In the genomic region with DNA sequence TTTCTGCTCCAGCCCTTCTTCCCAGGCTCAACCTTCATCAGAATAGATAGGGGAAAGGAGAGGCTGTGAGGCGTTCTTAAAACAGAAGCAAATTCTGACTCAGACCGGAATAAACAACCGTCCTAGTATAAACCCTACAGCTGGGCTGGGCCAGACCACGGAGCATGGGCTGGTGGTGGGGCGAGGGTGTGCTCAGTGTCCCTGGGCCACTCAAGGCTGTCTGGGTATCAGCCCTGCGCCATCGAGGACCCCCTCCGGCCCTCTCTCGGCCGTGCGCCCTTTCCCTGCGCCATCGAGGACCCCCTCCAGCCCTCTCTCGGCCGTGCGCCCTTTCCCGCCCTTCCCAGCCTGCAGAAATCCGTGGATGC, we compare ENCODE assay signal across 7 cellular contexts. TPM values are rescaled to one million over a fixed set of nuclear protein-coding genes. Genes with fewer than 3 reads are reported as not detected.
A peak's percentile ranks its signal among the peaks of the same experiment; 100 is the strongest.
DNase-seq lines count a peak whose midpoint lies in the region; ATAC-seq and TF ChIP-seq lines count a peak whose summit lies in the region.

No MANE protein-coding gene starts in this region.

- peak overlapping the region; percentile 68 to 79 (median 75) for H3K4me3 Mint-ChIP-seq in T-cell

- ATAC-seq in GM21786 (IDR thresholded peaks at IDR 0.05; ENCODE audit: unreplicated experiment) (peak; percentile 56), T-cell (replicated peaks in 1 of 4) (peak; percentile 7 to 54 (median 34)), foreskin keratinocyte (peak; percentile 58)

- peaks cover 14 to 24% (median 14%) of the 10 kb centered on the region in 3 donors for H3K4me1 Mint-ChIP-seq in T-cell

- H3K9ac ChIP-seq in rectal smooth muscle tissue (ENCODE audit: low read length): no peak overlapping the region

- no peaks in the 10 kb centered on the region for H3K9me3 ChIP-seq in SJCRH30 (replicated peaks)

- H3K4me1 ChIP-seq in foreskin keratinocyte (peaks cover 8% of the 10 kb centered on the region), rectal smooth muscle tissue (ENCODE audit: control insufficient read depth, insufficient read depth, low read length) (peaks cover 6% of the 10 kb centered on the region), SJCRH30 (no peaks in the 10 kb centered on the region)

- H3K27me3 ChIP-seq in foreskin keratinocyte (no peaks in the 10 kb centered on the region), rectal smooth muscle tissue (ENCODE audit: control insufficient read depth, insufficient read depth, low read length) (no peaks in the 10 kb centered on the region), SJCRH30 (no peaks in the 10 kb centered on the region)

- no peaks in the 10 kb centered on the region for H3K27me3 Mint-ChIP-seq in T-cell

- H3K9me3 Mint-ChIP-seq in T-cell: no peaks in the 10 kb centered on the region

- H3K36me3 ChIP-seq in rectal smooth muscle tissue (ENCODE audit: control insufficient read depth, insufficient read depth, low read length) (peaks cover 43% of the 10 kb centered on the region), SJCRH30 (peaks cover 90% of the 10 kb centered on the region)

- DNase-seq in T-cell: no peak
- peak in 1 of 2 donors; percentile 27 for DNase-seq in foreskin keratinocyte
- DNase-seq in NCI-H345 treated with DMSO at 0.1 percent for 48 hours (lab: John Stamatoyannopoulos, UW; ENCODE audit: unreplicated experiment): no peak
- DNase-seq in NCI-H1436 treated with DMSO at 0.1 percent for 48 hours (lab: John Stamatoyannopoulos, UW): no peak
- no peak for DNase-seq in SJCRH30

- H3K27ac ChIP-seq in foreskin keratinocyte (no peak overlapping the region), rectal smooth muscle tissue (ENCODE audit: low read depth, low read length) (peak overlapping the region; percentile 54), SJCRH30 (no peak overlapping the region)

- CTCF ChIA-PET in T-cell (lab: Charles Lee): interaction anchor here (0.8 to 1.6 kb wide), 7 partner anchors 17 to 55 kb away, joined by 4 to 8 read pairs (median 5); no protein-coding TSS in a partner anchor

- no peak for TF ChIP-seq CTCF in foreskin keratinocyte (conservative IDR thresholded peaks at IDR 0.05)

- peak overlapping the region; percentile 80 for H3K4me3 ChIP-seq in rectal smooth muscle tissue (ENCODE audit: low read length)
- H3K4me3 ChIP-seq in SJCRH30: no peak overlapping the region

- H3K36me3 Mint-ChIP-seq in T-cell: peaks cover 48% of the 10 kb centered on the region

- H3K27ac Mint-ChIP-seq in T-cell: peak overlapping the region; percentile 78 to 83

- POLR2A ChIA-PET in T-cell (lab: Charles Lee): no interaction called here

RNA-seq across cellular contexts. Expression of a gene that starts 36.0 kb away (rescaled TPM):
- 100 to 1,000 TPM; 146 to 206 (median 169) TPM for total RNA-seq in T-cell
- 530 and 551 TPM in 2 replicates for total RNA-seq in foreskin keratinocyte
- 278 and 298 TPM in 2 replicates for polyA plus RNA-seq in foreskin keratinocyte
- 163 and 172 TPM in 2 replicates for total RNA-seq in SJCRH30 (2014; rRNA removed; shearing (Covaris generic))
